1 cellular context compared by ENCODE assay signal in the genomic region with DNA sequence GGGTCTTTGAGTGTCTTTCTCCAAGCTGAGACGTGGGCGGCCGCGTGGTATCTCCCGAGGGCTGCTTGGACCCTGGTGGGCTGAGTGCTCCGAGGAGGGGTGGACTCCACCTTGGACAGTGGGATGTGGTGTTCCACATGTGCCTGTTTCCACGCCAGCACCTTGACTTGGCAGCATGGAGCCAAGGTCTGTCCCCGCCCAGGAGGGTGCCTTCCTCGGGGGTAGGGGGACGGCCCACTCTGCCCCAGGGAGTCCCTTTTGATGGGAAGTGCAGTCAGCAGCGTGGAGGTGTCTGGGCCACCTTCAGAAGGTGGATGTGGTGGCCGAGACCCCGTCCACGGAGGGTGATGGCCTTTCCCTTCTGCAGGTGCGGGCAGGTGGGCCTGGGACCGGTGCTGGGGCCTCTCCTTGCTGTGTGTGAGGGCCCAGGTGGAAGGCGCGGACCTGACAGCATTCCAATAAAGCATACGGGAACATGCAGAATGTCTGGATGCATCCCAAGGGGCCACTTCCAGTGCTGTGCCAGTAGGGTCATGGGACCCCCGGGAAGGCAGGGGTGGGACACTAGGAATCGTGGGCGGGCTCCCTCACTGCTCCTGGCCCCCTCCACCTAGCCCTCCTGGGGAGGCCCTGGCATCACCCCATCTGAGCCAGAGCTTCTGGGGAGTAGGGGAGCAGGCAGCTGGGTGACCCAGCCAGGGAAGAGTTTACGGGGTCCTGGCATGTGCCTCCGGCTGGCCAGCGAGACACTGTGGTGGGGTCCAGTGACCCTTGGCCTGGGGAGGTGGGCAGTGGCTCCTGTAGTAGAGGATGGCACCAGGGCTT.
TF ChIP-seq lines count a peak whose summit lies in the region.

No MANE protein-coding gene starts in this region.

TF ChIP-seq in endothelial cell of umbilical vein, 7 proteins besides CTCF, POLR2A, EP300 and RAD21:
- TF ChIP-seq, protein P1, sequence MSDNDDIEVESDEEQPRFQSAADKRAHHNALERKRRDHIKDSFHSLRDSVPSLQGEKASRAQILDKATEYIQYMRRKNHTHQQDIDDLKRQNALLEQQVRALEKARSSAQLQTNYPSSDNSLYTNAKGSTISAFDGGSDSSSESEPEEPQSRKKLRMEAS (IDR thresholded peaks at IDR 0.05; ENCODE audit: insufficient read depth, insufficient read length), result no peak
- TF ChIP-seq POLR2AphosphoS5 (IDR thresholded peaks at IDR 0.05; ENCODE audit: insufficient read depth, low read depth, low read length) (no peak), MYC (IDR thresholded peaks at IDR 0.05; ENCODE audit: low read depth, low read length) (no peak), FOS (IDR thresholded peaks at IDR 0.05; ENCODE audit: borderline replicate concordance, insufficient read depth, low read length) (no peak), GATA2 (IDR thresholded peaks at IDR 0.05; ENCODE audit: insufficient read depth, insufficient read length, low read depth, low read length) (no peak), JUN (IDR thresholded peaks at IDR 0.05; ENCODE audit: borderline replicate concordance, insufficient read depth, insufficient read length, low read depth) (no peak), EZH2 (IDR thresholded peaks at IDR 0.05; ENCODE audit: borderline replicate concordance, low read depth, low read length, severe bottlenecking) (no peak)
TF ChIP-seq in endothelial cell of umbilical vein: peak in this region for 0.
